8 cellular contexts compared by ENCODE assay signal in genomic region chr14:87992349-87992719, GRCh38. TPM values are rescaled to one million over a fixed set of nuclear protein-coding genes. Genes with fewer than 3 reads are reported as not detected.
DNase-seq lines count a peak whose midpoint lies in the region; ATAC-seq and TF ChIP-seq lines count a peak whose summit lies in the region.

No MANE protein-coding gene starts in this region.

- H3K4me3 ChIP-seq in GM08714 (ENCODE audit: low read length) (peak overlapping the region; percentile 66), ascending aorta (peak overlapping the region; percentile 93 to 95), iPS-20b (ENCODE audit: low read length) (peak overlapping the region; percentile 76)

- H3K27me3 Mint-ChIP-seq in stimulated activated naive CD8-positive, alpha-beta T cell treated with anti-CD3 and anti-CD28 coated beads, Interleukin-15, Interleukin-2, amounts not matched to agents 100 ng/mL and 50 ng/mL, for 24 hours, result no peaks in the 10 kb centered on the region

- peak overlapping the region; percentile 88 for H3K27ac Mint-ChIP-seq in stimulated activated naive CD8-positive, alpha-beta T cell treated with anti-CD3 and anti-CD28 coated beads, Interleukin-15, Interleukin-2, amounts not matched to agents 100 ng/mL and 50 ng/mL, for 24 hours

- H3K4me1 ChIP-seq in ascending aorta (peaks cover 0 to 16% of the 10 kb centered on the region in 2 donors), iPS-20b (ENCODE audit: insufficient read depth, low read length) (peaks cover 6% of the 10 kb centered on the region; the same call in 1 of the 2 replicates)

- H3K36me3 Mint-ChIP-seq in stimulated activated naive CD8-positive, alpha-beta T cell treated with anti-CD3 and anti-CD28 coated beads, Interleukin-15, Interleukin-2, amounts not matched to agents 100 ng/mL and 50 ng/mL, for 24 hours (ENCODE audit: low read depth), result no peaks in the 10 kb centered on the region

- no peaks in the 10 kb centered on the region for H3K9me3 Mint-ChIP-seq in stimulated activated naive CD8-positive, alpha-beta T cell treated with anti-CD3 and anti-CD28 coated beads, Interleukin-15, Interleukin-2, amounts not matched to agents 100 ng/mL and 50 ng/mL, for 24 hours

- DNase-seq in ascending aorta (ENCODE audit: low spot score in 2 of 2) (peak in 1 of 2 donors; percentile 66), NCI-H1930 (lab: John Stamatoyannopoulos, UW) (no peak), NCI-H774 (lab: John Stamatoyannopoulos, UW) (no peak), EL (no peak)

- peak overlapping the region; percentile 67 for H3K9ac ChIP-seq in iPS-20b (ENCODE audit: low read depth, low read length)

- peak overlapping the region; percentile 95 to 96 for H3K27ac ChIP-seq in ascending aorta
- H3K27ac ChIP-seq in iPS-20b (ENCODE audit: low read length), result no peak overlapping the region

- peaks cover 65% of the 10 kb centered on the region for H3K4me1 Mint-ChIP-seq in stimulated activated naive CD8-positive, alpha-beta T cell treated with anti-CD3 and anti-CD28 coated beads, Interleukin-15, Interleukin-2, amounts not matched to agents 100 ng/mL and 50 ng/mL, for 24 hours (ENCODE audit: low read depth)

- H3K9me3 ChIP-seq in ascending aorta (no peaks in the 10 kb centered on the region), iPS-20b (ENCODE audit: insufficient read depth, low read depth, low read length) (no peaks in the 10 kb centered on the region)

- peak; percentile 6 for ATAC-seq in HG03045 (IDR thresholded peaks at IDR 0.05; ENCODE audit: unreplicated experiment)

- no peak for TF ChIP-seq CTCF in ascending aorta (IDR thresholded peaks at IDR 0.05)

- H3K27me3 ChIP-seq in ascending aorta, result no peaks in the 10 kb centered on the region
- no peaks in the 10 kb centered on the region for H3K27me3 ChIP-seq in iPS-20b (ENCODE audit: insufficient read depth, low read length)

- no peaks in the 10 kb centered on the region for H3K36me3 ChIP-seq in ascending aorta
- no peaks in the 10 kb centered on the region for H3K36me3 ChIP-seq in iPS-20b (ENCODE audit: insufficient read depth, low read depth, low read length)

- intact Hi-C loops in ascending aorta (cut with DNase I), result loop anchor here (2.0 to 5.0 kb wide), 3 partner anchors 394 to 845 kb away; partner anchors contain the start of gene PTPN21

- H3K4me3 Mint-ChIP-seq in stimulated activated naive CD8-positive, alpha-beta T cell treated with anti-CD3 and anti-CD28 coated beads, Interleukin-15, Interleukin-2, amounts not matched to agents 100 ng/mL and 50 ng/mL, for 24 hours, result peak overlapping the region; percentile 91

RNA-seq across cellular contexts. Expression of gene GALC, which starts 0.6 kb away (rescaled TPM):
- 31.7 TPM for total RNA-seq in ascending aorta

RNA-seq across cellular contexts. Expression of gene GPR65, which starts 12.6 kb away (rescaled TPM):
- total RNA-seq in ascending aorta, result 0.32 TPM
